1 cellular context compared by ENCODE assay signal in the genomic region with DNA sequence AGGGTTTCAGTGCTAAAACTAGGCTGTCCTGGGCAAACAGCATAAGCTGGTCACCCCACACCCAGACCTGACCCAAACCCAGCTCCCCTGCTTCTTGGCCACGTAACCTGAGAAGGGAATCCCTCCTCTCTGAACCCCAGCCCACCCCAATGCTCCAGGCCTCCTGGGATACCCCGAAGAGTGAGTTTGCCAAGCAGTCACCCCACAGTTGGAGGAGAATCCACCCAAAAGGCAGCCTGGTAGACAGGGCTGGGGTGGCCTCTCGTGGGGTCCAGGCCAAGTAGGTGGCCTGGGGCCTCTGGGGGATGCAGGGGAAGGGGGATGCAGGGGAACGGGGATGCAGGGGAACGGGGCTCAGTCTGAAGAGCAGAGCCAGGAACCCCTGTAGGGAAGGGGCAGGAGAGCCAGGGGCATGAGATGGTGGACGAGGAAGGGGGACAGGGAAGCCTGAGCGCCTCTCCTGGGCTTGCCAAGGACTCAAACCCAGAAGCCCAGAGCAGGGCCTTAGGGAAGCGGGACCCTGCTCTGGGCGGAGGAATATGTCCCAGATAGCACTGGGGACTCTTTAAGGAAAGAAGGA.
TF ChIP-seq lines count a peak whose summit lies in the region.

No MANE protein-coding gene starts in this region.

TF ChIP-seq in HepG2, 621 proteins besides CTCF, POLR2A, EP300 and RAD21:
- TF ChIP-seq CBX5 (CRISPR knock-in tag; IDR thresholded peaks at IDR 0.05; ENCODE audit: borderline replicate concordance) = no peak
- TF ChIP-seq, protein P1, sequence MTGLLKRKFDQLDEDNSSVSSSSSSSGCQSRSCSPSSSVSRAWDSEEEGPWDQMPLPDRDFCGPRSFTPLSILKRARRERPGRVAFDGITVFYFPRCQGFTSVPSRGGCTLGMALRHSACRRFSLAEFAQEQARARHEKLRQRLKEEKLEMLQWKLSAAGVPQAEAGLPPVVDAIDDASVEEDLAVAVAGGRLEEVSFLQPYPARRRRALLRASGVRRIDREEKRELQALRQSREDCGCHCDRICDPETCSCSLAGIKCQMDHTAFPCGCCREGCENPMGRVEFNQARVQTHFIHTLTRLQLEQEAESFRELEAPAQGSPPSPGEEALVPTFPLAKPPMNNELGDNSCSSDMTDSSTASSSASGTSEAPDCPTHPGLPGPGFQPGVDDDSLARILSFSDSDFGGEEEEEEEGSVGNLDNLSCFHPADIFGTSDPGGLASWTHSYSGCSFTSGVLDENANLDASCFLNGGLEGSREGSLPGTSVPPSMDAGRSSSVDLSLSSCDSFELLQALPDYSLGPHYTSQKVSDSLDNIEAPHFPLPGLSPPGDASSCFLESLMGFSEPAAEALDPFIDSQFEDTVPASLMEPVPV (CRISPR knock-in tag; IDR thresholded peaks at IDR 0.05) = no peak
- no peak for TF ChIP-seq SKI (IDR thresholded peaks at IDR 0.05; ENCODE audit: partially characterized antibody)
- TF ChIP-seq ZNF792 (CRISPR knock-in tag; IDR thresholded peaks at IDR 0.05) = no peak
- TF ChIP-seq, protein P2, sequence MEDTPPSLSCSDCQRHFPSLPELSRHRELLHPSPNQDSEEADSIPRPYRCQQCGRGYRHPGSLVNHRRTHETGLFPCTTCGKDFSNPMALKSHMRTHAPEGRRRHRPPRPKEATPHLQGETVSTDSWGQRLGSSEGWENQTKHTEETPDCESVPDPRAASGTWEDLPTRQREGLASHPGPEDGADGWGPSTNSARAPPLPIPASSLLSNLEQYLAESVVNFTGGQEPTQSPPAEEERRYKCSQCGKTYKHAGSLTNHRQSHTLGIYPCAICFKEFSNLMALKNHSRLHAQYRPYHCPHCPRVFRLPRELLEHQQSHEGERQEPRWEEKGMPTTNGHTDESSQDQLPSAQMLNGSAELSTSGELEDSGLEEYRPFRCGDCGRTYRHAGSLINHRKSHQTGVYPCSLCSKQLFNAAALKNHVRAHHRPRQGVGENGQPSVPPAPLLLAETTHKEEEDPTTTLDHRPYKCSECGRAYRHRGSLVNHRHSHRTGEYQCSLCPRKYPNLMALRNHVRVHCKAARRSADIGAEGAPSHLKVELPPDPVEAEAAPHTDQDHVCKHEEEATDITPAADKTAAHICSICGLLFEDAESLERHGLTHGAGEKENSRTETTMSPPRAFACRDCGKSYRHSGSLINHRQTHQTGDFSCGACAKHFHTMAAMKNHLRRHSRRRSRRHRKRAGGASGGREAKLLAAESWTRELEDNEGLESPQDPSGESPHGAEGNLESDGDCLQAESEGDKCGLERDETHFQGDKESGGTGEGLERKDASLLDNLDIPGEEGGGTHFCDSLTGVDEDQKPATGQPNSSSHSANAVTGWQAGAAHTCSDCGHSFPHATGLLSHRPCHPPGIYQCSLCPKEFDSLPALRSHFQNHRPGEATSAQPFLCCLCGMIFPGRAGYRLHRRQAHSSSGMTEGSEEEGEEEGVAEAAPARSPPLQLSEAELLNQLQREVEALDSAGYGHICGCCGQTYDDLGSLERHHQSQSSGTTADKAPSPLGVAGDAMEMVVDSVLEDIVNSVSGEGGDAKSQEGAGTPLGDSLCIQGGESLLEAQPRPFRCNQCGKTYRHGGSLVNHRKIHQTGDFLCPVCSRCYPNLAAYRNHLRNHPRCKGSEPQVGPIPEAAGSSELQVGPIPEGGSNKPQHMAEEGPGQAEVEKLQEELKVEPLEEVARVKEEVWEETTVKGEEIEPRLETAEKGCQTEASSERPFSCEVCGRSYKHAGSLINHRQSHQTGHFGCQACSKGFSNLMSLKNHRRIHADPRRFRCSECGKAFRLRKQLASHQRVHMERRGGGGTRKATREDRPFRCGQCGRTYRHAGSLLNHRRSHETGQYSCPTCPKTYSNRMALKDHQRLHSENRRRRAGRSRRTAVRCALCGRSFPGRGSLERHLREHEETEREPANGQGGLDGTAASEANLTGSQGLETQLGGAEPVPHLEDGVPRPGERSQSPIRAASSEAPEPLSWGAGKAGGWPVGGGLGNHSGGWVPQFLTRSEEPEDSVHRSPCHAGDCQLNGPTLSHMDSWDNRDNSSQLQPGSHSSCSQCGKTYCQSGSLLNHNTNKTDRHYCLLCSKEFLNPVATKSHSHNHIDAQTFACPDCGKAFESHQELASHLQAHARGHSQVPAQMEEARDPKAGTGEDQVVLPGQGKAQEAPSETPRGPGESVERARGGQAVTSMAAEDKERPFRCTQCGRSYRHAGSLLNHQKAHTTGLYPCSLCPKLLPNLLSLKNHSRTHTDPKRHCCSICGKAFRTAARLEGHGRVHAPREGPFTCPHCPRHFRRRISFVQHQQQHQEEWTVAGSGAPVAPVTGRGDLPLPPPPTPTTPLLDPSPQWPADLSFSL (CRISPR knock-in tag; IDR thresholded peaks at IDR 0.05) = no peak
- no peak for TF ChIP-seq NFRKB (IDR thresholded peaks at IDR 0.05)
- TF ChIP-seq, protein P3, sequence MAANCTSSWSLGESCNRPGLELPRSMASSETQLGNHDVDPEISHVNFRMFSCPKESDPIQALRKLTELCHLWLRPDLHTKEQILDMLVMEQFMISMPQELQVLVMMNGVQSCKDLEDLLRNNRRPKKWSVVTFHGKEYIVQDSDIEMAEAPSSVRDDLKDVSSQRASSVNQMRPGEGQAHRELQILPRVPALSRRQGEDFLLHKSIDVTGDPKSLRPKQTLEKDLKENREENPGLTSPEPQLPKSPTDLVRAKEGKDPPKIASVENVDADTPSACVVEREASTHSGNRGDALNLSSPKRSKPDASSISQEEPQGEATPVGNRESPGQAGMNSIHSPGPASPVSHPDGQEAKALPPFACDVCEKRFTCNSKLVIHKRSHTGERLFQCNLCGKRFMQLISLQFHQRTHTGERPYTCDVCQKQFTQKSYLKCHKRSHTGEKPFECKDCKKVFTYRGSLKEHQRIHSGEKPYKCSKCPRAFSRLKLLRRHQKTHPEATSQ (CRISPR knock-in tag; IDR thresholded peaks at IDR 0.05; ENCODE audit: borderline replicate concordance) = no peak
- TF ChIP-seq MIXL1 (CRISPR knock-in tag; IDR thresholded peaks at IDR 0.05) = no peak
- TF ChIP-seq ZNF615 (CRISPR knock-in tag; IDR thresholded peaks at IDR 0.05; ENCODE audit: borderline replicate concordance) = no peak
- TF ChIP-seq ZNF781 (CRISPR knock-in tag; IDR thresholded peaks at IDR 0.05; ENCODE audit: borderline replicate concordance, not compliant biosample characterization) = no peak
- TF ChIP-seq, protein P4, sequence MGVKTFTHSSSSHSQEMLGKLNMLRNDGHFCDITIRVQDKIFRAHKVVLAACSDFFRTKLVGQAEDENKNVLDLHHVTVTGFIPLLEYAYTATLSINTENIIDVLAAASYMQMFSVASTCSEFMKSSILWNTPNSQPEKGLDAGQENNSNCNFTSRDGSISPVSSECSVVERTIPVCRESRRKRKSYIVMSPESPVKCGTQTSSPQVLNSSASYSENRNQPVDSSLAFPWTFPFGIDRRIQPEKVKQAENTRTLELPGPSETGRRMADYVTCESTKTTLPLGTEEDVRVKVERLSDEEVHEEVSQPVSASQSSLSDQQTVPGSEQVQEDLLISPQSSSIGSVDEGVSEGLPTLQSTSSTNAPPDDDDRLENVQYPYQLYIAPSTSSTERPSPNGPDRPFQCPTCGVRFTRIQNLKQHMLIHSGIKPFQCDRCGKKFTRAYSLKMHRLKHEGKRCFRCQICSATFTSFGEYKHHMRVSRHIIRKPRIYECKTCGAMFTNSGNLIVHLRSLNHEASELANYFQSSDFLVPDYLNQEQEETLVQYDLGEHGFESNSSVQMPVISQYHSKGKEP (CRISPR knock-in tag; IDR thresholded peaks at IDR 0.05) = no peak
- TF ChIP-seq, protein P5, sequence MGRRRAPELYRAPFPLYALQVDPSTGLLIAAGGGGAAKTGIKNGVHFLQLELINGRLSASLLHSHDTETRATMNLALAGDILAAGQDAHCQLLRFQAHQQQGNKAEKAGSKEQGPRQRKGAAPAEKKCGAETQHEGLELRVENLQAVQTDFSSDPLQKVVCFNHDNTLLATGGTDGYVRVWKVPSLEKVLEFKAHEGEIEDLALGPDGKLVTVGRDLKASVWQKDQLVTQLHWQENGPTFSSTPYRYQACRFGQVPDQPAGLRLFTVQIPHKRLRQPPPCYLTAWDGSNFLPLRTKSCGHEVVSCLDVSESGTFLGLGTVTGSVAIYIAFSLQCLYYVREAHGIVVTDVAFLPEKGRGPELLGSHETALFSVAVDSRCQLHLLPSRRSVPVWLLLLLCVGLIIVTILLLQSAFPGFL (CRISPR knock-in tag; IDR thresholded peaks at IDR 0.05) = no peak
